ENCODE assay signal across 30 cellular contexts in the genomic region with DNA sequence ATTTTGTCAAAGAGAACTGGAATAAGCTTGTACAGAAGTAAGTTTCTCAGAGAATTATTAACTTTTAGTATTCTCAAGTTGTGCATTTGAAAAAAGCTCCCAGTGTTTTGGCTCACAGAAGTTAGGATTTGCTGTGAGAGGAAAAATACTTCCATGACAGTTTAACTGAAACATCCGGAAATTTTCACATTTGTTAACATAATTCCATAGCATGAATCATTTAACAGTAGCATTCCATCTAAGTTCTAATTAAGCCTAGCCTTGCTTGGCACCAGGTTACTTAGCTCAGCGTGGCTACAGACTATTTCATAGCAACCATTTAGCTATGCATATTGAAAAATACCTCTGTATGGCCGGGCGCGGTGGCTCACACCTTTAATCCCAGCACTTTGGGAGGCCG.
"Had no signal": no experiment of that assay in that cellular context is flagged by ENCODE, and none has a peak within 500 bp of the region (broad histone marks: within the 10 kb centered on the region; RNA-seq: fewer than 3 reads in every experiment).

No MANE protein-coding gene starts in this region.

- DNase-seq: activated B cell treated with CpG ODN at 0.5 μM for 24 hours; activated CD4-positive, alpha-beta T cell treated with anti-CD3 and anti-CD28 coated beads for 48 hours; activated CD4-positive, alpha-beta T cell treated with anti-CD3 and anti-CD28 coated beads, Interleukin-2, amount 50 U/mL, for 1 hour; activated CD4-positive, alpha-beta T cell treated with anti-CD3 and anti-CD28 coated beads, Interleukin-2, amount 50 U/mL, for 48 hours; activated CD8-positive, alpha-beta memory T cell treated with anti-CD3 and anti-CD28 coated beads for 24 hours; activated CD8-positive, alpha-beta T cell treated with anti-CD3 and anti-CD28 coated beads for 36 hours; activated effector memory CD4-positive, alpha-beta T cell treated with anti-CD3 and anti-CD28 coated beads, Interleukin-2, amount 50 U/mL, for 16 hours; activated naive CD4-positive, alpha-beta T cell treated with anti-CD3 and anti-CD28 coated beads, Interleukin-2, amount 10 ng/mL, durations not matched to agents 7 days and 5 days; activated naive CD8-positive, alpha-beta T cell treated with anti-CD3 and anti-CD28 coated beads, Interleukin-2, amount 10 ng/mL, durations not matched to agents 7 days and 5 days; activated T-cell treated with anti-CD3 and anti-CD28 coated beads, Interleukin-2, amount 50 U/mL, for 48 hours; body of pancreas; caudate nucleus; cortex of kidney; dermis blood vessel endothelial cell; effector CD4-positive, alpha-beta T cell; effector memory CD8-positive, alpha-beta T cell; erythroblast; esophagus squamous epithelium; foreskin melanocyte; T-helper 1 cell; T-helper 17 cell; T1000; WERI-Rb-1 had no signal

- H3K27me3 ChIP-seq: ascending aorta, body of pancreas, esophagus squamous epithelium, gastroesophageal sphincter had no signal

- H3K9me3 ChIP-seq: ascending aorta, body of pancreas, esophagus squamous epithelium, gastroesophageal sphincter had no signal

- H3K4me3 ChIP-seq: ascending aorta, body of pancreas, esophagus squamous epithelium, gastroesophageal sphincter had no signal

- H3K4me1 ChIP-seq: ascending aorta, body of pancreas, esophagus squamous epithelium, gastroesophageal sphincter had no signal

- H3K27ac Mint-ChIP-seq: activated B cell treated with CpG ODN at 0.5 μM for 24 hours; activated CD8-positive, alpha-beta T cell treated with anti-CD3 and anti-CD28 coated beads for 36 hours; activated naive CD4-positive, alpha-beta T cell treated with anti-CD3 and anti-CD28 coated beads, Interleukin-2, amount 10 ng/mL, durations not matched to agents 7 days and 5 days; activated naive CD8-positive, alpha-beta T cell treated with anti-CD3 and anti-CD28 coated beads, Interleukin-2, amount 10 ng/mL, durations not matched to agents 7 days and 5 days; activated T-helper 1 cell treated with anti-CD3 and anti-CD28 coated beads, Interleukin-12 subunit alpha, Interleukin-12 subunit beta, Interleukin-2, Interleukin-4 antibody, amounts not matched to agents 30 ng/mL and 10 ng/mL and 1 ng/mL, durations not matched to agents 14 hours and 24 hours and 36 hours; activated T-helper 2 cell treated with anti-CD3 and anti-CD28 coated beads, Interferon-gamma antibody, Interleukin-2, Interleukin-4, amounts not matched to agents 10 μg/mL and 5 μg/mL and 100 μg/mL, durations not matched to agents 14 hours and 24 hours and 36 hours; T-helper 17 cell; T-helper 2 cell treated with Interferon-gamma antibody and Interleukin-4, amounts not matched to agents 5 μg/mL and 100 μg/mL, for 36 hours had no signal

- H3K27me3 Mint-ChIP-seq: activated B cell treated with CpG ODN at 0.5 μM for 24 hours; activated CD8-positive, alpha-beta T cell treated with anti-CD3 and anti-CD28 coated beads for 36 hours; activated naive CD4-positive, alpha-beta T cell treated with anti-CD3 and anti-CD28 coated beads, Interleukin-2, amount 10 ng/mL, durations not matched to agents 7 days and 5 days; activated naive CD8-positive, alpha-beta T cell treated with anti-CD3 and anti-CD28 coated beads, Interleukin-2, amount 10 ng/mL, durations not matched to agents 7 days and 5 days; effector memory CD8-positive, alpha-beta T cell; T-helper 17 cell had no signal

- H3K9me3 Mint-ChIP-seq: activated B cell treated with CpG ODN at 0.5 μM for 24 hours; activated CD8-positive, alpha-beta T cell treated with anti-CD3 and anti-CD28 coated beads for 36 hours; activated naive CD4-positive, alpha-beta T cell treated with anti-CD3 and anti-CD28 coated beads, Interleukin-2, amount 10 ng/mL, durations not matched to agents 7 days and 5 days; activated naive CD4-positive, alpha-beta T cell treated with anti-CD3 and anti-CD28 coated beads, Interleukin-2, amount 50 U/mL, for 72 hours; activated naive CD8-positive, alpha-beta T cell treated with anti-CD3 and anti-CD28 coated beads, Interleukin-2, amount 10 ng/mL, durations not matched to agents 7 days and 5 days; activated T-helper 1 cell treated with anti-CD3 and anti-CD28 coated beads, Interleukin-12 subunit alpha, Interleukin-12 subunit beta, Interleukin-2, Interleukin-4 antibody, amounts not matched to agents 30 ng/mL and 10 ng/mL and 1 ng/mL, durations not matched to agents 14 hours and 24 hours and 36 hours; activated T-helper 2 cell treated with anti-CD3 and anti-CD28 coated beads, Interferon-gamma antibody, Interleukin-2, Interleukin-4, amounts not matched to agents 10 μg/mL and 5 μg/mL and 100 μg/mL, durations not matched to agents 14 hours and 24 hours and 36 hours; effector memory CD8-positive, alpha-beta T cell; T-helper 2 cell treated with Interferon-gamma antibody and Interleukin-4, amounts not matched to agents 5 μg/mL and 100 μg/mL, for 36 hours had no signal

- H3K4me3 Mint-ChIP-seq: activated B cell treated with CpG ODN at 0.5 μM for 24 hours; activated CD8-positive, alpha-beta T cell treated with anti-CD3 and anti-CD28 coated beads for 36 hours; activated naive CD4-positive, alpha-beta T cell treated with anti-CD3 and anti-CD28 coated beads, Interleukin-2, amount 10 ng/mL, durations not matched to agents 7 days and 5 days; activated naive CD8-positive, alpha-beta T cell treated with anti-CD3 and anti-CD28 coated beads, Interleukin-2, amount 10 ng/mL, durations not matched to agents 7 days and 5 days; activated T-helper 1 cell treated with anti-CD3 and anti-CD28 coated beads, Interleukin-12 subunit alpha, Interleukin-12 subunit beta, Interleukin-2, Interleukin-4 antibody, amounts not matched to agents 30 ng/mL and 10 ng/mL and 1 ng/mL, durations not matched to agents 14 hours and 24 hours and 36 hours; effector memory CD8-positive, alpha-beta T cell; T-helper 17 cell; T-helper 2 cell treated with Interferon-gamma antibody and Interleukin-4, amounts not matched to agents 5 μg/mL and 100 μg/mL, for 36 hours had no signal

- H3K27ac ChIP-seq: ascending aorta, body of pancreas, esophagus squamous epithelium, gastroesophageal sphincter, WERI-Rb-1 had no signal

- ATAC-seq: activated CD4-positive, CD25-positive, alpha-beta regulatory T cell treated with anti-CD3 and anti-CD28 coated beads, Interleukin-2, amount 50 U/mL, for 24 hours; activated CD8-positive, alpha-beta T cell treated with anti-CD3 and anti-CD28 coated beads for 36 hours; activated naive CD4-positive, alpha-beta T cell treated with anti-CD3 and anti-CD28 coated beads, Interleukin-2, amount 50 U/mL, for 72 hours; body of pancreas; effector memory CD8-positive, alpha-beta T cell; gastroesophageal sphincter; T-helper 17 cell had no signal
